ENCODE assay signal across 17 cellular contexts in genomic region chr2:42879116-42879705, GRCh38.
A peak's percentile ranks its signal among the peaks of the same experiment; 100 is the strongest.
DNase-seq lines count a peak whose midpoint lies in the region; ATAC-seq lines count a peak whose summit lies in the region.
"Had no signal": no experiment of that assay in that cellular context is flagged by ENCODE, and none has a peak within 500 bp of the region (broad histone marks: within the 10 kb centered on the region; RNA-seq: fewer than 3 reads in every experiment).

No MANE protein-coding gene starts in this region.

- H3K27me3 Mint-ChIP-seq in activated CD8-positive, alpha-beta memory T cell treated with anti-CD3 and anti-CD28 coated beads, Interleukin-2, amount 10 ng/mL, durations not matched to agents 7 days and 5 days = no peaks in the 10 kb centered on the region
- H3K27me3 Mint-ChIP-seq in activated naive CD8-positive, alpha-beta T cell = no peaks in the 10 kb centered on the region
- H3K27me3 Mint-ChIP-seq: effector memory CD8-positive, alpha-beta T cell; naive thymus-derived CD4-positive, alpha-beta T cell had no signal

- H3K4me3 ChIP-seq in stomach smooth muscle (ENCODE audit: low read length in 2 of 2) (no peak overlapping the region), Karpas-422 (ENCODE audit: low read length) (no peak overlapping the region)
- H3K4me3 ChIP-seq: thoracic aorta had no signal

- no peaks in the 10 kb centered on the region for H3K27me3 ChIP-seq in layer of hippocampus (ENCODE audit: control insufficient read depth, insufficient read depth, low read length)
- no peaks in the 10 kb centered on the region for H3K27me3 ChIP-seq in stomach smooth muscle (ENCODE audit: control insufficient read depth in 1 of 2, insufficient read depth in 2 of 2, low read length in 2 of 2)
- H3K27me3 ChIP-seq in Karpas-422 (ENCODE audit: low read length) = no peaks in the 10 kb centered on the region

- ATAC-seq in activated CD8-positive, alpha-beta memory T cell treated with anti-CD3 and anti-CD28 coated beads, Interleukin-2, amount 10 ng/mL, durations not matched to agents 7 days and 5 days = no peak
- no peak for ATAC-seq in GM18519 (IDR thresholded peaks at IDR 0.05; ENCODE audit: low FRiP score, unreplicated experiment)
- ATAC-seq: effector memory CD8-positive, alpha-beta T cell; left colon; naive thymus-derived CD4-positive, alpha-beta T cell had no signal

- H3K4me1 Mint-ChIP-seq in activated CD8-positive, alpha-beta memory T cell treated with anti-CD3 and anti-CD28 coated beads, Interleukin-2, amount 10 ng/mL, durations not matched to agents 7 days and 5 days = peaks cover 7% of the 10 kb centered on the region
- peaks cover 29% of the 10 kb centered on the region for H3K4me1 Mint-ChIP-seq in activated naive CD8-positive, alpha-beta T cell (ENCODE audit: low read depth)

- CTCF ChIA-PET in activated CD8-positive, alpha-beta memory T cell treated with anti-CD3 and anti-CD28 coated beads, Interleukin-2, amount 10 ng/mL, durations not matched to agents 7 days and 5 days (lab: Charles Lee) = no interaction called here

- H3K4me3 Mint-ChIP-seq in activated CD8-positive, alpha-beta memory T cell treated with anti-CD3 and anti-CD28 coated beads, Interleukin-2, amount 10 ng/mL, durations not matched to agents 7 days and 5 days = no peak overlapping the region
- H3K4me3 Mint-ChIP-seq in activated naive CD8-positive, alpha-beta T cell = no peak overlapping the region
- H3K4me3 Mint-ChIP-seq: effector memory CD8-positive, alpha-beta T cell had no signal

- no peaks in the 10 kb centered on the region for H3K79me2 ChIP-seq in Karpas-422 (ENCODE audit: low read length)

- peak overlapping the region; percentile 22 for H3K27ac ChIP-seq in layer of hippocampus (ENCODE audit: low read depth, low read length)
- H3K27ac ChIP-seq in stomach smooth muscle (ENCODE audit: low read length) = peak overlapping the region; percentile 31
- H3K27ac ChIP-seq in Karpas-422 (ENCODE audit: low read length) = no peak overlapping the region
- H3K27ac ChIP-seq: thoracic aorta, WERI-Rb-1 had no signal

- H3K9ac ChIP-seq in stomach smooth muscle (ENCODE audit: low read length in 2 of 2) (no peak overlapping the region), Karpas-422 (ENCODE audit: low read length) (no peak overlapping the region)

- no peaks in the 10 kb centered on the region for H4K20me1 ChIP-seq in Karpas-422 (ENCODE audit: insufficient read depth, low read depth, low read length)

- H3K9me2 ChIP-seq in Karpas-422 (replicated peaks; ENCODE audit: insufficient read depth, low read length) = no peaks in the 10 kb centered on the region

- H3K9me3 Mint-ChIP-seq in activated CD8-positive, alpha-beta memory T cell treated with anti-CD3 and anti-CD28 coated beads, Interleukin-2, amount 10 ng/mL, durations not matched to agents 7 days and 5 days (ENCODE audit: low read depth) = no peaks in the 10 kb centered on the region
- no peaks in the 10 kb centered on the region for H3K9me3 Mint-ChIP-seq in activated naive CD8-positive, alpha-beta T cell (ENCODE audit: low read depth)
- H3K9me3 Mint-ChIP-seq: effector memory CD8-positive, alpha-beta T cell had no signal

- H3K4me2 ChIP-seq in Karpas-422 (ENCODE audit: low read depth, low read length, poor library complexity, severe bottlenecking) = no peak overlapping the region

- H3K36me3 Mint-ChIP-seq in activated CD8-positive, alpha-beta memory T cell treated with anti-CD3 and anti-CD28 coated beads, Interleukin-2, amount 10 ng/mL, durations not matched to agents 7 days and 5 days = no peaks in the 10 kb centered on the region
- H3K36me3 Mint-ChIP-seq in activated naive CD8-positive, alpha-beta T cell = no peaks in the 10 kb centered on the region
- H3K36me3 Mint-ChIP-seq: naive thymus-derived CD4-positive, alpha-beta T cell had no signal

- peaks cover 32% of the 10 kb centered on the region for H3K4me1 ChIP-seq in stomach smooth muscle (ENCODE audit: control insufficient read depth, insufficient read depth, low read length)
- H3K4me1 ChIP-seq in Karpas-422 (ENCODE audit: low read length) = no peaks in the 10 kb centered on the region

- H2AFZ ChIP-seq in Karpas-422 (ENCODE audit: low read length) = no peak overlapping the region

- DNase-seq in activated CD8-positive, alpha-beta memory T cell treated with anti-CD3 and anti-CD28 coated beads, Interleukin-2, amount 50 U/mL, for 48 hours = peak; percentile 51
- no peak for DNase-seq in activated CD8-positive, alpha-beta memory T cell treated with anti-CD3 and anti-CD28 coated beads, Interleukin-2, amount 10 ng/mL, durations not matched to agents 7 days and 5 days
- DNase-seq in NCI-H345 treated with DMSO at 0.1 percent for 48 hours (lab: John Stamatoyannopoulos, UW; ENCODE audit: unreplicated experiment) = no peak
- no peak for DNase-seq in Karpas-422
- DNase-seq: ACHN; activated T-cell treated with anti-CD3 and anti-CD28 coated beads, Interleukin-2, amount 50 U/mL, for 1 hour; effector memory CD8-positive, alpha-beta T cell; left colon; naive thymus-derived CD4-positive, alpha-beta T cell; NCI-H2227 treated with DMSO at 0.1 percent for 48 hours; WERI-Rb-1 had no signal

- H3K9me3 ChIP-seq in stomach smooth muscle (ENCODE audit: control insufficient read depth in 2 of 2, low read length in 2 of 2) = no peaks in the 10 kb centered on the region
- no peaks in the 10 kb centered on the region for H3K9me3 ChIP-seq in Karpas-422 (ENCODE audit: low read length)
- H3K9me3 ChIP-seq: Caco-2, thoracic aorta had no signal

- H3K27ac Mint-ChIP-seq in activated CD8-positive, alpha-beta memory T cell treated with anti-CD3 and anti-CD28 coated beads, Interleukin-2, amount 10 ng/mL, durations not matched to agents 7 days and 5 days = no peak overlapping the region
- peak overlapping the region; percentile 46 for H3K27ac Mint-ChIP-seq in activated naive CD8-positive, alpha-beta T cell
- H3K27ac Mint-ChIP-seq: effector memory CD8-positive, alpha-beta T cell had no signal

- H3K36me3 ChIP-seq in stomach smooth muscle (ENCODE audit: control insufficient read depth in 2 of 2, insufficient read depth in 2 of 2, low read length in 2 of 2) = no peaks in the 10 kb centered on the region
- no peaks in the 10 kb centered on the region for H3K36me3 ChIP-seq in Karpas-422 (ENCODE audit: insufficient read depth, low read length)
- H3K36me3 ChIP-seq: thoracic aorta, WERI-Rb-1 had no signal
